14 cellular contexts compared by ENCODE assay signal in the genomic region with DNA sequence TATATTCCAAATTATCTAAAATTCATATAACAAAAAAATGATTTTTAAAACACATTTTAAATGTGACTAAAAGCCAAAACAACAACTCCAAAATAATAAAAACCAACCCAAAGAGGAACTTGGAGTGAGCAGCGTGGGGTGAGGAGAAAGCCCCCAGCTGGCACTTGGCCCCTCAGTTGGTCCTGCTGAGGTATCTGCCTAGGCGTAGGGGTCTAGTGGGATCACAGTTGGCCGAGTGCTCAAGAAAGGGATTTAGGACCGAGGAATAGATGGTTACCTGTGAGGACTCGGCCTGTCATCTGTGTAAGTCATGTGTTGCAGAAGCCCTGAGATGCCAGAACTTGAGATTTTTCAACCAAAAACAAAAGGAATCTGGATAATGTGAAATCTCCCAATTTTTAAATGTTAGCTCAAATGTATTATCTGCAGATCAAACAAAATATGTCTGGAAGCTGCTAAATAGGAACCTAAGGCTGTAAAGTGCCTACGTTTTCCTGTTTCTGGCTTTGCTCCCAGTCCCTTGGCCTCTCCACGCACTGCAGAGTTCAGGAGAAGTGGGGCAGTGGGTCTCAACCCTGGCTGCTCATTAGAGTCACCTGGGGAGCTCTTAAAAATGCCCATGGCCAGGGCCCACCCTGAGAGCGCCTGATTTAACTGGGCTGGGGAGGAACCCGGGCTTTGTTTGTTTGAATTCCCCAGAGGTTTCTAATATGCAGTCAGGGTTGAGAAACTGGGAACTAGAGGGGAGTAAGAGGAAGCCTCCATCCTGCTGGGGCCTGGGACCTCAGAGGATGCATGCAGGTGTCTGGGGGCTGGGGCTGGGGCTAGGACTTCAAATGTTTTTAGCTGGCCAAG. TPM values are rescaled to one million over a fixed set of nuclear protein-coding genes. Genes with fewer than 3 reads are reported as not detected.
DNase-seq lines count a peak whose midpoint lies in the region; ATAC-seq and TF ChIP-seq lines count a peak whose summit lies in the region.
"Had no signal": no experiment of that assay in that cellular context is flagged by ENCODE, and none has a peak within 500 bp of the region (broad histone marks: within the 10 kb centered on the region; RNA-seq: fewer than 3 reads in every experiment).

No MANE protein-coding gene starts in this region.

- no peak for TF ChIP-seq CTCF in VCaP (conservative IDR thresholded peaks at IDR 0.05)

- DNase-seq in GM03348 (ENCODE audit: low spot score) = peak; percentile 60
- peak; percentile 24 for DNase-seq in islet precursor cell
- no peak for DNase-seq in SK-N-DZ (ENCODE audit: low spot score)
- no peak for DNase-seq in NCI-H1105 treated with DMSO at 0.1 percent for 48 hours (lab: John Stamatoyannopoulos, UW)
- DNase-seq in NCI-H128 (lab: John Stamatoyannopoulos, UW; ENCODE audit: unreplicated experiment) = no peak
- DNase-seq: activated naive CD8-positive, alpha-beta T cell treated with anti-CD3 and anti-CD28 coated beads for 36 hours; cortex of kidney; NCI-H82; SHP77; stomach had no signal

- no peaks in the 10 kb centered on the region for H3K27me3 ChIP-seq in BLaER1
- H3K27me3 ChIP-seq: right lobe of liver, stomach had no signal

- peaks cover 38% of the 10 kb centered on the region for H3K4me1 ChIP-seq in BLaER1

- H3K27ac ChIP-seq in BLaER1 (peak overlapping the region; percentile 54), VCaP (peak overlapping the region; percentile 59)
- H3K27ac ChIP-seq: right lobe of liver had no signal

- ATAC-seq in HG02973 (IDR thresholded peaks at IDR 0.05; ENCODE audit: unreplicated experiment) = no peak

- peaks cover 21% of the 10 kb centered on the region for H3K36me3 ChIP-seq in BLaER1

- H3K4me3 ChIP-seq in BLaER1 = 0 out of 2 replicates have a peak overlapping the region, but pooled peaks have one; percentile 4
- H3K4me3 ChIP-seq: right lobe of liver, stomach had no signal

- 0 out of 2 replicates have a peak, but pooled peaks cover 5% of the 10 kb centered on the region for H4K20me1 ChIP-seq in BLaER1

- H3K9ac ChIP-seq in BLaER1 = no peak overlapping the region

- H3K9me3 ChIP-seq in BLaER1 = no peaks in the 10 kb centered on the region
- H3K9me3 ChIP-seq: right lobe of liver, stomach had no signal

- peak overlapping the region; percentile 85 for H3K4me2 ChIP-seq in BLaER1

RNA-seq across cellular contexts. Expression of a gene that starts 38.5 kb away (rescaled TPM):
- polyA plus RNA-seq in SK-N-DZ (2014; cell fraction: cytosol; rRNA removed) = 0.20 and 0.23 TPM in 2 replicates
- 0.06 and 0.21 TPM in 2 replicates for polyA plus RNA-seq in SK-N-DZ (2014; cell fraction: nucleus; rRNA removed)

Comparison
In these comparisons a context has a peak if more than half of its experiments do, and no peak if none do; other contexts are left out.
1. DNase-seq: peak in GM03348 (single experiment) and islet precursor cell (single experiment); none in SK-N-DZ (single experiment), NCI-H1105 treated with DMSO at 0.1 percent for 48 hours (single experiment) and NCI-H128 (single experiment).